In the genomic region with DNA sequence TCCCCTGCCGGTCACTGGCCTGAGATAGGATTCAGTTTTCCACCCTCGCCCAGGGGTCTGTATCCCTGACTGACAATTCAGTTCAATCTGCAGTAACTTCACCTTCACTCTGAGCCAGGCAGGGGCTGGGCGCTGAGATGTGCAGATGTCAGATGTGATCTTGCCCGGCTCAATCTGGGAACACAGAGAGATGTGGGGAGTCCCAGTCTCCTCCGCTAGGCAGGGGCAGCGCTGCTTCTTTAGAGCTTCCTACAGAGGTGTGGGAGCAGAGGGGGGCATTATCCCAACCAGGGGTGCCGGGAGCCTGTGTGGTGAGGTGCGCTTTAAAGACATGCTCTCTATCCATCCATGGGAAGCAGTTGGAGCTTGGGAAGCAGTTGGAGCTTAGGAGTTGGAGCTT, we compare ENCODE assay signal across 19 cellular contexts. TPM values are rescaled to one million over a fixed set of nuclear protein-coding genes. Genes with fewer than 3 reads are reported as not detected.
"Had no signal": no experiment of that assay in that cellular context is flagged by ENCODE, and none has a peak within 500 bp of the region (broad histone marks: within the 10 kb centered on the region; RNA-seq: fewer than 3 reads in every experiment).

No MANE protein-coding gene starts in this region.

- H3K36me3 ChIP-seq: adrenal gland, upper lobe of right lung had no signal

- H3K27me3 ChIP-seq: adrenal gland, body of pancreas, stomach, testis, upper lobe of right lung had no signal

- H3K9me3 ChIP-seq: adrenal gland, body of pancreas, SK-N-SH, stomach, testis, upper lobe of right lung had no signal

- H3K36me3 Mint-ChIP-seq: activated naive CD4-positive, alpha-beta T cell treated with anti-CD3 and anti-CD28 coated beads, Interleukin-2, amount 50 U/mL, for 72 hours; natural killer cell; WTC11 had no signal

- H3K27ac Mint-ChIP-seq: activated CD4-positive, alpha-beta T cell treated with anti-CD3 and anti-CD28 coated beads for 36 hours; activated naive CD4-positive, alpha-beta T cell treated with anti-CD3 and anti-CD28 coated beads, Interleukin-2, amount 50 U/mL, for 72 hours; activated T-helper 1 cell treated with anti-CD3 and anti-CD28 coated beads, Interleukin-12 subunit alpha, Interleukin-12 subunit beta, Interleukin-2, Interleukin-4 antibody, amounts not matched to agents 30 ng/mL and 10 ng/mL and 1 ng/mL, durations not matched to agents 14 hours and 24 hours and 36 hours; effector memory CD8-positive, alpha-beta T cell; natural killer cell; WTC11 had no signal

- H3K4me1 ChIP-seq: foreskin keratinocyte, testis had no signal

- H3K9ac ChIP-seq: SK-N-SH had no signal

- H3K4me3 ChIP-seq: adrenal gland, body of pancreas, stomach, testis, upper lobe of right lung had no signal

- H3K4me1 Mint-ChIP-seq: natural killer cell had no signal

- DNase-seq: activated CD4-positive, alpha-beta T cell treated with anti-CD3 and anti-CD28 coated beads for 36 hours; activated CD4-positive, alpha-beta T cell treated with anti-CD3 and anti-CD28 coated beads, Interleukin-2, amount 50 U/mL, for 48 hours; activated gamma-delta T cell treated with Interleukin-2 at 50 U/mL for 16 hours; activated T-cell treated with anti-CD3 and anti-CD28 coated beads for 4 hours; body of pancreas; effector memory CD8-positive, alpha-beta T cell; foreskin keratinocyte; mesendoderm; natural killer cell; SK-N-SH; stimulated activated CD4-positive, alpha-beta T cell treated with anti-CD3 and anti-CD28 coated beads, Interleukin-15, amount 100 ng/mL, for 24 hours; stimulated activated CD4-positive, alpha-beta T cell treated with anti-CD3 and anti-CD28 coated beads, Interleukin-4, amount 100 ng/mL, for 1 hour; stomach; testis; upper lobe of right lung had no signal

- H3K4me2 ChIP-seq: SK-N-SH had no signal

- H3K4me3 Mint-ChIP-seq: activated CD4-positive, alpha-beta T cell treated with anti-CD3 and anti-CD28 coated beads for 36 hours; activated T-helper 1 cell treated with anti-CD3 and anti-CD28 coated beads, Interleukin-12 subunit alpha, Interleukin-12 subunit beta, Interleukin-2, Interleukin-4 antibody, amounts not matched to agents 30 ng/mL and 10 ng/mL and 1 ng/mL, durations not matched to agents 14 hours and 24 hours and 36 hours; effector memory CD8-positive, alpha-beta T cell; natural killer cell; WTC11 had no signal

- H3K27ac ChIP-seq: body of pancreas, foreskin keratinocyte, stomach, testis, upper lobe of right lung had no signal

- H3K9me3 Mint-ChIP-seq: activated naive CD4-positive, alpha-beta T cell treated with anti-CD3 and anti-CD28 coated beads, Interleukin-2, amount 50 U/mL, for 72 hours; activated T-helper 1 cell treated with anti-CD3 and anti-CD28 coated beads, Interleukin-12 subunit alpha, Interleukin-12 subunit beta, Interleukin-2, Interleukin-4 antibody, amounts not matched to agents 30 ng/mL and 10 ng/mL and 1 ng/mL, durations not matched to agents 14 hours and 24 hours and 36 hours; effector memory CD8-positive, alpha-beta T cell; natural killer cell; WTC11 had no signal

RNA-seq across cellular contexts. Expression of a gene that starts 14.6 kb away (rescaled TPM):
- total RNA-seq: foreskin keratinocyte had no signal
